Comparison of ENCODE assay signal across 10 cellular contexts in the genomic region with DNA sequence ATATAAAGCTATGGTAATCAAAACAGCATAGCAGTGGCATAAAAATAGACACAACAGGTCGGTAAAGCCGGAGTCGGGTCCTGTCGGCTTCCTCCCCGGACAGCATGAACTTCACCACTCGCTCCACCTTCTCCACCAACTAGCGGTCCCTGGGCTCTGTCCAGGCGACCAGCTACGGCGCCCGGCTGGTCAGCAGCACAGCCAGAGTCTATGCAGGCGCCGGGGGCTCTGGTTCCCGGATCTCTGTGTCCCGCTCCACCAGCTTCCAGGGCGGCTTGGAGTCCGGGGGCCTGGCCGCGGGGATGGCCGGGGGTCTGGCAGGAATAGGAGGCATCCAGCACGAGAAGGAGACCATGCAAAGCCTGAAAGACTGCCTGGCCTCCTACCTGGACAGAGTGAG.
"Had no signal": no experiment of that assay in that cellular context is flagged by ENCODE, and none has a peak within 500 bp of the region (broad histone marks: within the 10 kb centered on the region; RNA-seq: fewer than 3 reads in every experiment).

No MANE protein-coding gene starts in this region.

- H3K36me3 ChIP-seq: HAP-1 had no signal

- H3K27ac ChIP-seq: HL-60 had no signal

- DNase-seq: H7, HFFc6, IMR-90, KG1 had no signal

- ATAC-seq: GM23338, HCT116, HepG2, K562 had no signal

- H3K9me3 ChIP-seq: HAP-1 had no signal

- H3K4me3 ChIP-seq: GM23338, HAP-1, K562 had no signal

- H3K4me1 ChIP-seq: HAP-1 had no signal
